In the genomic region with DNA sequence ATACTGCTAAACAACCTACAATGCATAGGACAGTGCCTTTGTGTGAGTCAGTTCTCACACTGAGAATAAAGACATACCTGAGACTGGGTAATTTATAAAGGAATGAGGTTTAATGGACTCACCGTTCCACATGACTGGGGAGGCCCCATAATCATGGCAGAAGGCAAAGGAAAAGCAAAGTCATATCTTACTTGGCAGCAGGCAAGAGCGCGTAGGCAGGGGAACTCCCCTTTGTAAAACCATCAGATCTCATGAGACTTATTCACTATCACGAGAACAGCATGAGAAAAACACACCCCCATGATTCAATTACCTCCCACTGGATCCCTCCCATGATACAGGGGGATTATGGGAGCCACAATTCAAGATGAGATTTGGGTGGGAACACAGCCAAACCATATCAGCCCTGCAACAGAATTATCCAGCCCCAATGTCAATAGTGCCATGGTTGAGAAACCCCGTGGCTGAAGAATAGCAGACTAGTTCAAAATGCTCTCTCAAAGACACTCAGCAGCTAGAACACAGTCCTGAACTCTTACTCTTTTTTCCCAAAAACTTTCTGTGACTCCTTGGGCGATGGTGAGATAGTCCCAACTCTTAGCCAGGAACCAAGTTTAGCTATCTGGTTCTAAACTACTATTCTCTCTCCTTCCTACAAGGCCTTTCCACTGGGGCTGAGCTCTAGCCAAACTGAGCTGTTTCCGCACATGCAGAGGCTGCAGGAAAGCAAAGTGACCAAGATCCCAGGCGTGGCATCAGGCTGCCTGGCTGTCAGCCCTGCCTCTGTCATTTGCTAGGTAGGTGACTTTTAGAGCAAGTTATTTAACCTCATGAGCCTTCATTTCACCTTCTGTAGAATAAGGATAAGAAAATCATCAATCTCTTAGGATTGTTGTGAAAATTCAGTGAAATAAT, we compare ENCODE assay signal across 9 cellular contexts. TPM values are rescaled to one million over a fixed set of nuclear protein-coding genes. Genes with fewer than 3 reads are reported as not detected.
A peak's percentile ranks its signal among the peaks of the same experiment; 100 is the strongest.
DNase-seq lines count a peak whose midpoint lies in the region; ATAC-seq and TF ChIP-seq lines count a peak whose summit lies in the region.
"Had no signal": no experiment of that assay in that cellular context is flagged by ENCODE, and none has a peak within 500 bp of the region (broad histone marks: within the 10 kb centered on the region; RNA-seq: fewer than 3 reads in every experiment).

No MANE protein-coding gene starts in this region.

- intact Hi-C loops in PC-9 (cut with micrococcal nuclease; ENCODE audit: unreplicated experiment), result loop anchor here (1.0 to 5.0 kb wide), 2 partner anchors 46 to 78 kb away; no protein-coding TSS in a partner anchor
- intact Hi-C loops in right cardiac atrium (cut with DNase I), result no loop called here

- 37% methylated on average over 8 of the region's 8 CpGs for WGBS in right cardiac atrium

- H4K20me1 ChIP-seq in PC-9 (ENCODE audit: insufficient read depth), result no peaks in the 10 kb centered on the region

- ATAC-seq in GM19025 (IDR thresholded peaks at IDR 0.05; ENCODE audit: low read depth, unreplicated experiment), result peak; percentile 61
- ATAC-seq in right cardiac atrium, result peak; percentile 32 to 73
- ATAC-seq in HG03342 (IDR thresholded peaks at IDR 0.05; ENCODE audit: unreplicated experiment), result no peak
- ATAC-seq in HG03520 (IDR thresholded peaks at IDR 0.05; ENCODE audit: unreplicated experiment), result no peak

- no peaks in the 10 kb centered on the region for H3K9me3 ChIP-seq in PC-9 (ENCODE audit: insufficient read depth, low read depth)
- H3K9me3 ChIP-seq in right cardiac atrium (ENCODE audit: control insufficient read depth, low read length), result no peaks in the 10 kb centered on the region
- H3K9me3 ChIP-seq in MG63, result no peaks in the 10 kb centered on the region

- DNase-seq in ACHN, result peak; percentile 49
- no peak for DNase-seq in PC-9
- no peak for DNase-seq in right cardiac atrium
- DNase-seq in MG63, result no peak
- DNase-seq in effector CD4-positive, alpha-beta T cell, result no peak
- DNase-seq: NCI-H1436 had no signal

- no peaks in the 10 kb centered on the region for H3K9me2 ChIP-seq in PC-9 (ENCODE audit: insufficient read depth)

- no peaks in the 10 kb centered on the region; the same call in 1 of the 2 replicates for H3F3A ChIP-seq in PC-9 (ENCODE audit: insufficient read depth, low read depth)

- H2AFZ ChIP-seq in PC-9, result no peak overlapping the region

- H3K36me3 ChIP-seq in PC-9 (ENCODE audit: low read depth) (no peaks in the 10 kb centered on the region), MG63 (no peaks in the 10 kb centered on the region)

- H3K4me3 ChIP-seq in PC-9 (no peak overlapping the region), right cardiac atrium (ENCODE audit: low read length) (no peak overlapping the region), MG63 (no peak overlapping the region)

- H3K27ac ChIP-seq in PC-9 (no peak overlapping the region), right cardiac atrium (ENCODE audit: low read length) (no peak overlapping the region)

- POLR2A ChIA-PET in PC-9 (lab: Charles Lee; ENCODE audit: unreplicated experiment), result interaction anchor here (0.5 kb wide), 1 partner anchor 116 kb away, joined by 9 read pairs; no protein-coding TSS in a partner anchor

- CTCF ChIA-PET in PC-9 (lab: Charles Lee), result no interaction called here

- BruUV-seq in PC-9 (replicated peaks; lab: Mats Ljungman, UMichigan), result no TSS peak

- peaks cover 7% of the 10 kb centered on the region; the same call in 1 of the 2 replicates for H3K27me3 ChIP-seq in PC-9 (ENCODE audit: insufficient read depth, low read depth)
- no peaks in the 10 kb centered on the region for H3K27me3 ChIP-seq in right cardiac atrium (ENCODE audit: control insufficient read depth, insufficient read depth)
- no peaks in the 10 kb centered on the region; the same call in 1 of the 2 replicates for H3K27me3 ChIP-seq in MG63

- peaks cover 20% of the 10 kb centered on the region for H3K4me1 ChIP-seq in PC-9 (replicated peaks; ENCODE audit: insufficient read depth)
- H3K4me1 ChIP-seq in right cardiac atrium (ENCODE audit: control insufficient read depth, insufficient read depth, low read length), result peaks cover 2% of the 10 kb centered on the region

- TF ChIP-seq CTCF in PC-9 (conservative IDR thresholded peaks at IDR 0.05), result no peak

- no peaks in the 10 kb centered on the region for H3K79me2 ChIP-seq in PC-9 (ENCODE audit: low read depth)

- peak overlapping the region; percentile 61; the same call in 1 of the 2 replicates for H3K4me2 ChIP-seq in PC-9

- in situ Hi-C loops in ACHN (cut with HindIII; ENCODE audit: low pct_ligation_motif_present, low pct_unique_long_range_greater_than_20kb, low sequenced_read_pairs), result no loop called here

RNA-seq across cellular contexts. Expression of a gene that starts 21.7 kb away (rescaled TPM):
- total RNA-seq in PC-9 (2021), result 0.28 and 0.48 TPM in 2 replicates
- under 1 TPM in 1 of 4 donors, not detected in 3; 0.03 TPM for total RNA-seq in right cardiac atrium
- polyA plus RNA-seq in right cardiac atrium, result under 0.01 TPM
- not detected in 2 replicates for total RNA-seq in MG63 (2014; rRNA removed; shearing (Covaris generic); ENCODE audit: low replicate concordance)

Comparison
In these comparisons a context has a peak if more than half of its experiments do, and no peak if none do; other contexts are left out.
1. ATAC-seq: peak in GM19025 (single experiment) and right cardiac atrium (2 of 2); none in HG03342 (single experiment) and HG03520 (single experiment).